Comparison of ENCODE assay signal across 1 cellular context in the genomic region with DNA sequence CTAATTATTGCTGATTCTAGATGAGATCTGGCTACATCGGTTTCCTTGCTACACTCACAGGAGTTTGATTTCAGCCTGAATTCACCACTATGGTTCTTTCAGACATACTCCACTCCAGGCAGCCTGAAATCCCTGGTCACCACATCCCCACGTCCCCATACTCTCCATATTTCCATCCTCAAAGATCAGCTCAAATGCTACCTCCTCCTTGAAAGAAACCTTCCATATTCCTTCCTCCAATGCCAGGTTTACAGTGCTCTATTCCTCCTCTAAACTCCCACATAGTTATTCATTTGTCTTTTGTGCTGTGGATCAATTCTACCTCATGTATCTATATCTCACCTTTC.
TF ChIP-seq lines count a peak whose summit lies in the region.

No MANE protein-coding gene starts in this region.

TF ChIP-seq in HepG2, 621 proteins besides CTCF, POLR2A, EP300 and RAD21 (continued from another document):
- TF ChIP-seq ZNF549 (CRISPR knock-in tag; IDR thresholded peaks at IDR 0.05): no peak
- no peak for TF ChIP-seq ZNF331 (CRISPR knock-in tag; IDR thresholded peaks at IDR 0.05)
- no peak for TF ChIP-seq CENPX (CRISPR knock-in tag; IDR thresholded peaks at IDR 0.05)
- TF ChIP-seq SOX5 (CRISPR knock-in tag; IDR thresholded peaks at IDR 0.05; ENCODE audit: borderline replicate concordance): no peak
- no peak for TF ChIP-seq AGO2 (optimal IDR thresholded peaks at IDR 0.05; ENCODE audit: low read depth, low read length)
- no peak for TF ChIP-seq ZNF367 (CRISPR knock-in tag; IDR thresholded peaks at IDR 0.05; ENCODE audit: borderline replicate concordance)
- TF ChIP-seq DRAP1 (CRISPR knock-in tag; IDR thresholded peaks at IDR 0.05): no peak
- no peak for TF ChIP-seq RBM22 (optimal IDR thresholded peaks at IDR 0.05; ENCODE audit: low read length)
- TF ChIP-seq SIN3A (IDR thresholded peaks at IDR 0.05; ENCODE audit: borderline replicate concordance, low read depth, low read length): no peak
- no peak for TF ChIP-seq ZNF878 (CRISPR knock-in tag; IDR thresholded peaks at IDR 0.05)
- no peak for TF ChIP-seq HDAC6 (IDR thresholded peaks at IDR 0.05; ENCODE audit: low read depth, low read length)
- TF ChIP-seq ZBTB2 (CRISPR knock-in tag; IDR thresholded peaks at IDR 0.05; ENCODE audit: low read depth): no peak
- TF ChIP-seq ZNF777 (CRISPR knock-in tag; IDR thresholded peaks at IDR 0.05): no peak
- TF ChIP-seq ZFYVE20 (CRISPR knock-in tag; IDR thresholded peaks at IDR 0.05; ENCODE audit: borderline replicate concordance, low read depth): no peak
- TF ChIP-seq ZBTB25 (CRISPR knock-in tag; IDR thresholded peaks at IDR 0.05): no peak
TF ChIP-seq in HepG2: peak in this region for 0.
